2 cellular contexts compared by ENCODE assay signal in the genomic region with DNA sequence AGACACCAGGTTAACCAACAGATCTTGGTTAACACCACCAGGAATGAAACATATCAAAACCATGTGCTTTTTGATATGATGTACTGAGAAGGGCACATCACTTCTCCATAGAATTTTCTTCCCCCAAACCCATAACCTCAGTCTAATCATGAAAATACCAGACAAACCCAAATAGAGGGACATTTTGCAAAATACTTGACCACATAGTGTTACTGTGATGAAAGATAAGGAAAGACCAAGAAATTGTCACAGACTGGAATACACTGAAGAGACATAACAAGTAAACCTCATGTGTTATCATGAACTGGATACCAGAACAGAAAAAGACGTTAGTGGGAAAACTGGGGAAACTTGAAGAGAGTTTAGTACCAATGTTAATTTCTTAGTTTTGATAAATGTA.
A peak's percentile ranks its signal among the peaks of the same experiment; 100 is the strongest.
TF ChIP-seq lines count a peak whose summit lies in the region.

No MANE protein-coding gene starts in this region.

TF ChIP-seq in K562, 482 proteins besides CTCF, POLR2A, EP300 and RAD21 (continued from another document):
- TF ChIP-seq ZNF766 (CRISPR knock-in tag; conservative IDR thresholded peaks at IDR 0.05) (0 out of 2 replicates have a peak, but pooled peaks have one; percentile 50), CEBPG (CRISPR knock-in tag; IDR thresholded peaks at IDR 0.05) (no peak), CEBPG (tag; conservative IDR thresholded peaks at IDR 0.05 in 1 of 2, IDR thresholded peaks at IDR 0.05 in 1 of 2) (peak in 1 of 2 experiments; percentile 23; a peak in 1 of 4 replicates), MYC (IDR thresholded peaks at IDR 0.05; ENCODE audit: low read depth, low read length) (no peak), MYC (CRISPR knock-in tag; IDR thresholded peaks at IDR 0.05; ENCODE audit: borderline replicate concordance, low read depth) (no peak), HDAC3 (IDR thresholded peaks at IDR 0.05; ENCODE audit: borderline replicate concordance, partially characterized antibody) (peak; percentile 23), TCF3 (CRISPR knock-in tag; IDR thresholded peaks at IDR 0.05) (peak; percentile 56; the same call in 1 of the 2 replicates), TAL1 (IDR thresholded peaks at IDR 0.05) (peak; percentile 24; the same call in 1 of the 2 replicates), SMAD4 (CRISPR knock-in tag; conservative IDR thresholded peaks at IDR 0.05) (peak; percentile 90), TEAD4 (IDR thresholded peaks at IDR 0.05; ENCODE audit: low read length) (peak; percentile 53; the same call in 1 of the 2 replicates), TEAD4 (CRISPR knock-in tag; IDR thresholded peaks at IDR 0.05; ENCODE audit: borderline replicate concordance) (no peak), CEBPB (tag; IDR thresholded peaks at IDR 0.05) (0 out of 2 replicates have a peak, but pooled peaks have one; percentile 9), FOXK1 (CRISPR knock-in tag; IDR thresholded peaks at IDR 0.05; ENCODE audit: borderline replicate concordance) (no peak), CBFA2T3 (IDR thresholded peaks at IDR 0.05) (peak; percentile 58), ARID1B (IDR thresholded peaks at IDR 0.05) (peak; percentile 52; the same call in 1 of the 2 replicates), IFI16 (CRISPR knock-in tag; IDR thresholded peaks at IDR 0.05) (no peak)
TF ChIP-seq in K562: peak in this region for 11.

TF ChIP-seq in HepG2, 621 proteins besides CTCF, POLR2A, EP300 and RAD21 (continued from another document):
- TF ChIP-seq KDM5A (IDR thresholded peaks at IDR 0.05; ENCODE audit: borderline replicate concordance, low read length) = no peak
- no peak for TF ChIP-seq SP2 (CRISPR knock-in tag; IDR thresholded peaks at IDR 0.05)
- TF ChIP-seq NFKB2 (CRISPR knock-in tag; IDR thresholded peaks at IDR 0.05; ENCODE audit: borderline replicate concordance) = no peak
- TF ChIP-seq, protein P1, sequence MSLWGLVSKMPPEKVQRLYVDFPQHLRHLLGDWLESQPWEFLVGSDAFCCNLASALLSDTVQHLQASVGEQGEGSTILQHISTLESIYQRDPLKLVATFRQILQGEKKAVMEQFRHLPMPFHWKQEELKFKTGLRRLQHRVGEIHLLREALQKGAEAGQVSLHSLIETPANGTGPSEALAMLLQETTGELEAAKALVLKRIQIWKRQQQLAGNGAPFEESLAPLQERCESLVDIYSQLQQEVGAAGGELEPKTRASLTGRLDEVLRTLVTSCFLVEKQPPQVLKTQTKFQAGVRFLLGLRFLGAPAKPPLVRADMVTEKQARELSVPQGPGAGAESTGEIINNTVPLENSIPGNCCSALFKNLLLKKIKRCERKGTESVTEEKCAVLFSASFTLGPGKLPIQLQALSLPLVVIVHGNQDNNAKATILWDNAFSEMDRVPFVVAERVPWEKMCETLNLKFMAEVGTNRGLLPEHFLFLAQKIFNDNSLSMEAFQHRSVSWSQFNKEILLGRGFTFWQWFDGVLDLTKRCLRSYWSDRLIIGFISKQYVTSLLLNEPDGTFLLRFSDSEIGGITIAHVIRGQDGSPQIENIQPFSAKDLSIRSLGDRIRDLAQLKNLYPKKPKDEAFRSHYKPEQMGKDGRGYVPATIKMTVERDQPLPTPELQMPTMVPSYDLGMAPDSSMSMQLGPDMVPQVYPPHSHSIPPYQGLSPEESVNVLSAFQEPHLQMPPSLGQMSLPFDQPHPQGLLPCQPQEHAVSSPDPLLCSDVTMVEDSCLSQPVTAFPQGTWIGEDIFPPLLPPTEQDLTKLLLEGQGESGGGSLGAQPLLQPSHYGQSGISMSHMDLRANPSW (CRISPR knock-in tag; IDR thresholded peaks at IDR 0.05; ENCODE audit: borderline replicate concordance) = no peak
- no peak for TF ChIP-seq ZBTB8A (CRISPR knock-in tag; IDR thresholded peaks at IDR 0.05; ENCODE audit: borderline replicate concordance, low read depth)
- TF ChIP-seq CREB1 (IDR thresholded peaks at IDR 0.05) = no peak
- TF ChIP-seq CREB1 (CRISPR knock-in tag; IDR thresholded peaks at IDR 0.05) = no peak
- TF ChIP-seq ZNF253 (CRISPR knock-in tag; IDR thresholded peaks at IDR 0.05; ENCODE audit: borderline replicate concordance) = no peak
- no peak for TF ChIP-seq ZNF644 (CRISPR knock-in tag; IDR thresholded peaks at IDR 0.05; ENCODE audit: low read depth)
- TF ChIP-seq ZNF230 (CRISPR knock-in tag; IDR thresholded peaks at IDR 0.05) = no peak
- TF ChIP-seq, protein P2, sequence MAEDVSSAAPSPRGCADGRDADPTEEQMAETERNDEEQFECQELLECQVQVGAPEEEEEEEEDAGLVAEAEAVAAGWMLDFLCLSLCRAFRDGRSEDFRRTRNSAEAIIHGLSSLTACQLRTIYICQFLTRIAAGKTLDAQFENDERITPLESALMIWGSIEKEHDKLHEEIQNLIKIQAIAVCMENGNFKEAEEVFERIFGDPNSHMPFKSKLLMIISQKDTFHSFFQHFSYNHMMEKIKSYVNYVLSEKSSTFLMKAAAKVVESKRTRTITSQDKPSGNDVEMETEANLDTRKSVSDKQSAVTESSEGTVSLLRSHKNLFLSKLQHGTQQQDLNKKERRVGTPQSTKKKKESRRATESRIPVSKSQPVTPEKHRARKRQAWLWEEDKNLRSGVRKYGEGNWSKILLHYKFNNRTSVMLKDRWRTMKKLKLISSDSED (CRISPR knock-in tag; IDR thresholded peaks at IDR 0.05) = no peak
- TF ChIP-seq ASH2L (IDR thresholded peaks at IDR 0.05; ENCODE audit: insufficient read length, low read depth, low read length) = no peak
- no peak for TF ChIP-seq ZIK1 (CRISPR knock-in tag; IDR thresholded peaks at IDR 0.05; ENCODE audit: borderline replicate concordance, low read depth)
- TF ChIP-seq MYC (CRISPR knock-in tag; IDR thresholded peaks at IDR 0.05; ENCODE audit: borderline replicate concordance) = no peak
